In genomic region chr11:19240420-19241259, GRCh38 we compare ENCODE assay signal across 1 cellular context.
A peak's percentile ranks its signal among the peaks of the same experiment; 100 is the strongest.
TF ChIP-seq lines count a peak whose summit lies in the region.

E2F8 (minus strand) TSS chr11:19240945; CDS start chr11:19240121, 824 bp downstream.

TF ChIP-seq in HepG2, 621 proteins besides CTCF, POLR2A, EP300 and RAD21 (continues in another document):
- TF ChIP-seq HOMEZ (CRISPR knock-in tag; IDR thresholded peaks at IDR 0.05; ENCODE audit: low read depth) (peak; percentile 78; the same call in 1 of the 2 replicates), GPBP1L1 (CRISPR knock-in tag; IDR thresholded peaks at IDR 0.05) (no peak), ZNF629 (CRISPR knock-in tag; conservative IDR thresholded peaks at IDR 0.05) (no peak), TGIF2 (CRISPR knock-in tag; IDR thresholded peaks at IDR 0.05) (peak; percentile 69), EZH2 (conservative IDR thresholded peaks at IDR 0.05; ENCODE audit: low read depth, low read length) (no peak), ZFP91 (CRISPR knock-in tag; IDR thresholded peaks at IDR 0.05; ENCODE audit: borderline replicate concordance) (peak; percentile 37; the same call in 1 of the 2 replicates), SMYD3 (CRISPR knock-in tag; IDR thresholded peaks at IDR 0.05) (0 out of 2 replicates have a peak, but pooled peaks have one; percentile 51), XRCC5 (optimal IDR thresholded peaks at IDR 0.05; ENCODE audit: low read length) (peak; percentile 27), RFX3 (CRISPR knock-in tag; IDR thresholded peaks at IDR 0.05) (peak; percentile 88), FOXP4 (CRISPR knock-in tag; IDR thresholded peaks at IDR 0.05) (no peak), NFAT5 (CRISPR knock-in tag; IDR thresholded peaks at IDR 0.05) (no peak), TEF (CRISPR knock-in tag; IDR thresholded peaks at IDR 0.05) (0 out of 2 replicates have a peak, but pooled peaks have one; percentile 39), POGZ (CRISPR knock-in tag; IDR thresholded peaks at IDR 0.05) (peak; percentile 37; the same call in 1 of the 2 replicates), RCOR2 (CRISPR knock-in tag; IDR thresholded peaks at IDR 0.05) (no peak), ZNF362 (CRISPR knock-in tag; IDR thresholded peaks at IDR 0.05; ENCODE audit: borderline replicate concordance) (no peak), E2F2 (CRISPR knock-in tag; IDR thresholded peaks at IDR 0.05; ENCODE audit: borderline replicate concordance) (peak; percentile 67; the same call in 1 of the 2 replicates), POLR2G (IDR thresholded peaks at IDR 0.05; ENCODE audit: low read depth, low read length) (peak; percentile 55), HDAC1 (CRISPR knock-in tag; IDR thresholded peaks at IDR 0.05) (peak; percentile 92), CSRNP1 (CRISPR knock-in tag; IDR thresholded peaks at IDR 0.05) (peak; percentile 86), ISL2 (CRISPR knock-in tag; IDR thresholded peaks at IDR 0.05) (peak; percentile 30; the same call in 1 of the 2 replicates), ZNF788 (CRISPR knock-in tag; IDR thresholded peaks at IDR 0.05; ENCODE audit: borderline replicate concordance) (0 out of 2 replicates have a peak, but pooled peaks have one; percentile 18), GATAD2A (CRISPR knock-in tag; IDR thresholded peaks at IDR 0.05) (peak; percentile 12; the same call in 1 of the 2 replicates), ARNT2 (CRISPR knock-in tag; IDR thresholded peaks at IDR 0.05; ENCODE audit: low read depth) (peak; percentile 34; the same call in 1 of the 2 replicates), KLF16 (CRISPR knock-in tag; IDR thresholded peaks at IDR 0.05) (0 out of 4 replicates have a peak, but pooled peaks of 1 of the 2 experiments have one; percentile 8), REPIN1 (CRISPR knock-in tag; IDR thresholded peaks at IDR 0.05; ENCODE audit: borderline replicate concordance, low read depth) (peak; percentile 77; the same call in 1 of the 2 replicates), TARDBP (CRISPR knock-in tag; IDR thresholded peaks at IDR 0.05) (0 out of 2 replicates have a peak, but pooled peaks have one; percentile 59), SRF (IDR thresholded peaks at IDR 0.05; ENCODE audit: low read depth, low read length) (peak; percentile 88), CREM (IDR thresholded peaks at IDR 0.05) (peak; percentile 35; the same call in 1 of the 2 replicates), CREM (CRISPR knock-in tag; IDR thresholded peaks at IDR 0.05) (no peak), SP4 (CRISPR knock-in tag; IDR thresholded peaks at IDR 0.05) (peak; percentile 80), BORCS8-MEF2B (CRISPR knock-in tag; IDR thresholded peaks at IDR 0.05) (peak; percentile 69; the same call in 1 of the 2 replicates), ZFX (CRISPR knock-in tag; IDR thresholded peaks at IDR 0.05; ENCODE audit: low read depth) (peak; percentile 44), USF2 (IDR thresholded peaks at IDR 0.05; ENCODE audit: low read depth, low read length) (no peak), USF2 (CRISPR knock-in tag; IDR thresholded peaks at IDR 0.05; ENCODE audit: borderline replicate concordance) (0 out of 2 replicates have a peak, but pooled peaks have one; percentile 23), ZBTB25 (CRISPR knock-in tag; IDR thresholded peaks at IDR 0.05) (no peak)
